In genomic region chr14:28121512-28122297, GRCh38 we compare ENCODE assay signal across 20 cellular contexts.
A peak's percentile ranks its signal among the peaks of the same experiment; 100 is the strongest.
DNase-seq lines count a peak whose midpoint lies in the region; TF ChIP-seq lines count a peak whose summit lies in the region.
"Had no signal": no experiment of that assay in that cellular context is flagged by ENCODE, and none has a peak within 500 bp of the region (broad histone marks: within the 10 kb centered on the region; RNA-seq: fewer than 3 reads in every experiment).

No MANE protein-coding gene starts in this region.

- H3K36me3 Mint-ChIP-seq in progenitor cell of endocrine pancreas (ENCODE audit: insufficient read depth), result peaks cover 2% of the 10 kb centered on the region

- H3K4me3 ChIP-seq in SK-N-MC, result no peak overlapping the region
- H3K4me3 ChIP-seq in osteoblast (ENCODE audit: insufficient read depth, low read length), result no peak overlapping the region
- H3K4me3 ChIP-seq: BLaER1 had no signal

- H3K9me3 ChIP-seq in SK-N-MC (ENCODE audit: low read depth, low read length), result no peaks in the 10 kb centered on the region
- H3K9me3 ChIP-seq in osteoblast (ENCODE audit: low read depth, low read length), result peaks cover 1% of the 10 kb centered on the region
- H3K9me3 ChIP-seq: BLaER1 had no signal

- H3K27me3 ChIP-seq in osteoblast (ENCODE audit: insufficient read depth, low read length), result no peaks in the 10 kb centered on the region
- H3K27me3 ChIP-seq: BLaER1 had no signal

- H3K36me3 ChIP-seq in SK-N-MC (ENCODE audit: insufficient read depth, low read length), result no peaks in the 10 kb centered on the region
- H3K36me3 ChIP-seq in osteoblast (ENCODE audit: insufficient read depth, low read length), result no peaks in the 10 kb centered on the region
- H3K36me3 ChIP-seq: BLaER1 had no signal

- peak overlapping the region; percentile 6 for H3K27ac Mint-ChIP-seq in progenitor cell of endocrine pancreas
- H3K27ac Mint-ChIP-seq: CD4-positive, alpha-beta T cell had no signal

- H3K4me3 Mint-ChIP-seq in progenitor cell of endocrine pancreas (ENCODE audit: low read depth), result no peak overlapping the region
- H3K4me3 Mint-ChIP-seq: CD4-positive, alpha-beta T cell had no signal

- H3K27ac ChIP-seq in SK-N-MC, result 0 out of 2 replicates have a peak overlapping the region, but pooled peaks have one; percentile 16
- H3K27ac ChIP-seq in osteoblast (ENCODE audit: low read depth, low read length), result no peak overlapping the region
- H3K27ac ChIP-seq: 22Rv1, BLaER1 had no signal

- H2AFZ ChIP-seq in osteoblast (ENCODE audit: low read length), result no peak overlapping the region

- no peaks in the 10 kb centered on the region for H3K4me1 ChIP-seq in osteoblast (ENCODE audit: insufficient read depth, low read length)
- H3K4me1 ChIP-seq: BLaER1 had no signal

- H4K20me1 ChIP-seq in osteoblast (ENCODE audit: insufficient read depth, low read length), result no peaks in the 10 kb centered on the region
- H4K20me1 ChIP-seq: BLaER1 had no signal

- H3K4me2 ChIP-seq in osteoblast (ENCODE audit: insufficient read depth, low read length), result no peak overlapping the region
- H3K4me2 ChIP-seq: BLaER1 had no signal

- peaks cover 34% of the 10 kb centered on the region for H3K4me1 Mint-ChIP-seq in progenitor cell of endocrine pancreas (ENCODE audit: low read depth)

- H3K79me2 ChIP-seq in osteoblast (ENCODE audit: insufficient read depth, low read length), result no peaks in the 10 kb centered on the region

- no peaks in the 10 kb centered on the region for H3K27me3 Mint-ChIP-seq in progenitor cell of endocrine pancreas
- H3K27me3 Mint-ChIP-seq: CD4-positive, alpha-beta T cell had no signal

- TF ChIP-seq CTCF in progenitor cell of endocrine pancreas (IDR thresholded peaks at IDR 0.05; ENCODE audit: unreplicated experiment) (no peak), osteoblast (IDR thresholded peaks at IDR 0.05; ENCODE audit: extremely low read depth, low read depth, low read length) (no peak)

- peaks cover 4% of the 10 kb centered on the region for H3K9me3 Mint-ChIP-seq in progenitor cell of endocrine pancreas (ENCODE audit: low read depth)

- H3K9ac ChIP-seq in SK-N-MC (ENCODE audit: insufficient read length), result no peak overlapping the region
- H3K9ac ChIP-seq: BLaER1 had no signal

- DNase-seq in NCI-H1417 (lab: John Stamatoyannopoulos, UW) (peak in 2 of 3 experiments; percentile 8 to 23), NCI-H1417 treated with DMSO at 0.1 percent for 48 hours (lab: John Stamatoyannopoulos, UW) (no peak), SK-N-MC (ENCODE audit: low read depth, low spot score) (no peak), iPS DF 4.7 (ENCODE audit: extremely low read depth, low spot score) (peak; percentile 7), progenitor cell of endocrine pancreas (ENCODE audit: low spot score, unreplicated experiment) (no peak), osteoblast (ENCODE audit: insufficient read length, low spot score, missing footprints) (no peak), globus pallidus (ENCODE audit: low spot score) (no peak), NCI-H446 (lab: John Stamatoyannopoulos, UW) (no peak)
- DNase-seq: ACHN; CD4-positive, alpha-beta T cell; COR-L47; DND-41; GOT3; Kasumi-1; NCI-H187; NCI-H510A; NCI-H774; Right ventricle myocardium superior had no signal

Comparison
In these comparisons a context has a peak if more than half of its experiments do, and no peak if none do; other contexts are left out.
1. DNase-seq: peak in NCI-H1417 (2 of 3) and iPS DF 4.7 (single experiment); none in NCI-H1417 treated with DMSO at 0.1 percent for 48 hours (single experiment), SK-N-MC (single experiment), progenitor cell of endocrine pancreas (single experiment), osteoblast (single experiment), globus pallidus (single experiment) and NCI-H446 (0 of 2).